8 cellular contexts compared by ENCODE assay signal in genomic region chr6:169701953-169702639, GRCh38. TPM values are rescaled to one million over a fixed set of nuclear protein-coding genes. Genes with fewer than 3 reads are reported as not detected.
DNase-seq lines count a peak whose midpoint lies in the region; ATAC-seq, FAIRE-seq and TF ChIP-seq lines count a peak whose summit lies in the region.

TSS of gene C6orf120 (plus strand) at chr6:169702126. CDS start at chr6:169702460, 334 bp downstream.
TSS of gene WDR27 (minus strand) at chr6:169702029. CDS start at chr6:169689005, 13,024 bp downstream.

- H2AFZ ChIP-seq in keratinocyte (ENCODE audit: control insufficient read depth, low read length): peak within 1 kb of the TSS; percentile 84

- H3K4me3 ChIP-seq in keratinocyte (ENCODE audit: control insufficient read depth in 2 of 3, extremely low read depth in 1 of 3, insufficient read depth in 2 of 3, low read depth in 1 of 3, low read length in 3 of 3): peak within 1 kb of the TSS; percentile 90 to 94 (median 91)

- FAIRE-seq in keratinocyte (lab: Jason Lieb, UNC): no peak

- peaks cover 68% of the 10 kb centered on the region for H3K79me2 ChIP-seq in keratinocyte (ENCODE audit: control insufficient read depth, insufficient read depth, low read length)

- H3K9me1 ChIP-seq in keratinocyte (ENCODE audit: control insufficient read depth, extremely low read depth, insufficient read depth, low read length): no peaks in the 10 kb centered on the region

- no peak for TF ChIP-seq CTCF in AG09319 (IDR thresholded peaks at IDR 0.05; ENCODE audit: low read depth, low read length)
- no peak for TF ChIP-seq CTCF in keratinocyte (optimal IDR thresholded peaks at IDR 0.05 in 1 of 3, IDR thresholded peaks at IDR 0.05 in 1 of 3, conservative IDR thresholded peaks at IDR 0.05 in 1 of 3; ENCODE audit: extremely low read depth in 1 of 3, insufficient read depth in 2 of 3, low read length in 3 of 3)

- peak within 1 kb of the TSS; percentile 91 for H3K9ac ChIP-seq in keratinocyte (ENCODE audit: control insufficient read depth, extremely low read depth, insufficient read depth, low read length)

- peaks cover 0 to 3% of the 10 kb centered on the region in 2 experiments for H3K36me3 ChIP-seq in keratinocyte (ENCODE audit: control insufficient read depth in 2 of 2, extremely low read depth in 1 of 2, insufficient read depth in 2 of 2, low read length in 2 of 2)

- peak within 1 kb of the TSS; percentile 93 for H3K4me2 ChIP-seq in keratinocyte (ENCODE audit: control insufficient read depth, extremely low read depth, insufficient read depth, low read depth, low read length)

- H3K27me3 ChIP-seq in keratinocyte (ENCODE audit: control insufficient read depth, extremely low read depth, insufficient read depth, low read length): no peaks in the 10 kb centered on the region

- no peaks in the 10 kb centered on the region for H4K20me1 ChIP-seq in keratinocyte (ENCODE audit: control insufficient read depth, extremely low read depth, insufficient read depth, low read length)

- ATAC-seq in GM19025 (IDR thresholded peaks at IDR 0.05; ENCODE audit: low read depth, unreplicated experiment) (peak; percentile 95), HG03342 (IDR thresholded peaks at IDR 0.05; ENCODE audit: unreplicated experiment) (peak; percentile 95)
- ATAC-seq in activated CD4-positive, CD25-positive, alpha-beta regulatory T cell treated with anti-CD3 and anti-CD28 coated beads, Interleukin-2, amount 50 U/mL, for 24 hours: peak; percentile 92 to 93

- dilution Hi-C loops in keratinocyte (cut with MboI; ENCODE audit: extremely low pct_ligation_motif_present, low sequenced_read_pairs): no loop called here

- peak within 1 kb of the TSS; percentile 83 for H3K27ac ChIP-seq in keratinocyte (ENCODE audit: control insufficient read depth, insufficient read depth, low read length)

- H3K4me1 ChIP-seq in keratinocyte (ENCODE audit: control insufficient read depth, extremely low read depth, insufficient read depth, low read length): peaks cover 38% of the 10 kb centered on the region

- H3K9me3 ChIP-seq in keratinocyte (ENCODE audit: control insufficient read depth, low read depth, low read length): no peaks in the 10 kb centered on the region

- peak; percentile 87 for DNase-seq in AG09319 (ENCODE audit: extremely low read depth, low read depth)
- peak; percentile 79 to 95 for DNase-seq in NCI-H446 (lab: John Stamatoyannopoulos, UW)
- DNase-seq in cerebellar cortex (ENCODE audit: low spot score): peak; percentile 94
- peak; percentile 68 for DNase-seq in keratinocyte (ENCODE audit: low read depth, low spot score)
- DNase-seq in stimulated activated CD4-positive, alpha-beta T cell treated with anti-CD3 and anti-CD28 coated beads, Interleukin-15, amount 100 ng/mL, for 1 hour (ENCODE audit: low read depth in 1 of 2, low spot score in 1 of 2): peak; percentile 91 to 98

RNA-seq across cellular contexts. Expression of gene C6orf120, which starts in this region (rescaled TPM):
- 12.1 to 18.1 TPM (median 14.9 TPM) in 3 replicates for polyA plus RNA-seq in keratinocyte
- 4.5 TPM for polyA plus RNA-seq in keratinocyte (2011; ENCODE audit: low read depth)
- 10.1 and 14.9 TPM in 2 replicates for polyA plus RNA-seq in keratinocyte (2011; cell fraction: cytosol; rRNA removed)
- polyA plus RNA-seq in keratinocyte (2011; cell fraction: nucleus; rRNA removed): 13.5 and 14.4 TPM in 2 replicates
- polyA plus RNA-seq in keratinocyte (2012; ENCODE audit: low replicate concordance): 10.5 and 16.9 TPM in 2 replicates
- 2.3 to 10.2 TPM (median 6.5 TPM) in 3 replicates for polyA minus RNA-seq in keratinocyte
- polyA minus RNA-seq in keratinocyte (2011; cell fraction: cytosol; rRNA and poly(A)+ RNA removed): 18.4 TPM
- polyA minus RNA-seq in keratinocyte (2011; cell fraction: nucleus; rRNA and poly(A)+ RNA removed): 8.4 and 11.4 TPM in 2 replicates

RNA-seq across cellular contexts. Expression of gene WDR27, which starts in this region (rescaled TPM):
- 9.3 to 20.5 TPM (median 17.8 TPM) in 3 replicates for polyA plus RNA-seq in keratinocyte
- 5.8 TPM for polyA plus RNA-seq in keratinocyte (2011; ENCODE audit: low read depth)
- polyA plus RNA-seq in keratinocyte (2011; cell fraction: cytosol; rRNA removed): 4.5 and 5.2 TPM in 2 replicates
- polyA plus RNA-seq in keratinocyte (2011; cell fraction: nucleus; rRNA removed): 84.5 and 97.4 TPM in 2 replicates
- polyA plus RNA-seq in keratinocyte (2012; ENCODE audit: low replicate concordance): 7.0 and 11.0 TPM in 2 replicates
- 7.7 to 30.2 TPM (median 17.3 TPM) in 3 replicates for polyA minus RNA-seq in keratinocyte
- 15.2 TPM for polyA minus RNA-seq in keratinocyte (2011; cell fraction: cytosol; rRNA and poly(A)+ RNA removed)
- 43.4 and 68.7 TPM in 2 replicates for polyA minus RNA-seq in keratinocyte (2011; cell fraction: nucleus; rRNA and poly(A)+ RNA removed)

Comparison
In these comparisons a context has a peak if more than half of its experiments do, and no peak if none do; other contexts are left out.
1. Peak in every context shown above with its lines: DNase-seq, ATAC-seq, H3K4me3 ChIP-seq and H3K27ac ChIP-seq.